In genomic region chr2:73823916-73824523, GRCh38 we compare ENCODE assay signal across 9 cellular contexts. TPM values are rescaled to one million over a fixed set of nuclear protein-coding genes. Genes with fewer than 3 reads are reported as not detected.
DNase-seq lines count a peak whose midpoint lies in the region; ATAC-seq and TF ChIP-seq lines count a peak whose summit lies in the region.
"Had no signal": no experiment of that assay in that cellular context is flagged by ENCODE, and none has a peak within 500 bp of the region (broad histone marks: within the 10 kb centered on the region; RNA-seq: fewer than 3 reads in every experiment).

No MANE protein-coding gene starts in this region.

- ATAC-seq in Panc1 (no peak; the same call in 1 of the 2 replicates), HG02938 (IDR thresholded peaks at IDR 0.05; ENCODE audit: unreplicated experiment) (no peak)

- H3K27me3 Mint-ChIP-seq in activated CD4-positive, alpha-beta T cell treated with anti-CD3 and anti-CD28 coated beads, Interleukin-2, amount 10 ng/mL, durations not matched to agents 7 days and 5 days: no peaks in the 10 kb centered on the region

- BruUV-seq in Panc1 (replicated peaks; lab: Mats Ljungman, UMichigan): no TSS peak

- peak; percentile 69 for DNase-seq in activated CD4-positive, alpha-beta T cell treated with anti-CD3 and anti-CD28 coated beads, Interleukin-2, amount 10 ng/mL, durations not matched to agents 7 days and 5 days
- DNase-seq in activated CD4-positive, alpha-beta T cell treated with anti-CD3 and anti-CD28 coated beads for 48 hours: no peak
- DNase-seq in M059J (ENCODE audit: low read depth) (peak; percentile 72), Panc1 (ENCODE audit: low read depth, low spot score) (peak; percentile 71), coronary artery (ENCODE audit: low spot score) (no peak), midbrain (lab: John Stamatoyannopoulos, UW) (peak; percentile 74), NCI-H226 (no peak)

- no peaks in the 10 kb centered on the region for H3K9me3 Mint-ChIP-seq in activated CD4-positive, alpha-beta T cell treated with anti-CD3 and anti-CD28 coated beads, Interleukin-2, amount 10 ng/mL, durations not matched to agents 7 days and 5 days
- H3K9me3 Mint-ChIP-seq: stimulated activated naive CD8-positive, alpha-beta T cell treated with anti-CD3 and anti-CD28 coated beads, Interleukin-15, Interleukin-2, amounts not matched to agents 100 ng/mL and 50 ng/mL, for 24 hours had no signal

- in situ Hi-C loops in Panc1 (cut with HindIII; ENCODE audit: low pct_unique_long_range_greater_than_20kb, low sequenced_read_pairs): no loop called here

- POLR2A ChIA-PET in activated CD4-positive, alpha-beta T cell treated with anti-CD3 and anti-CD28 coated beads, Interleukin-2, amount 10 ng/mL, durations not matched to agents 7 days and 5 days (lab: Charles Lee): interaction anchor here (0.5 kb wide), 1 partner anchor 9 kb away, joined by 10 read pairs; no protein-coding TSS in a partner anchor
- POLR2A ChIA-PET in Panc1 (lab: Charles Lee): interaction anchor here (0.7 kb wide), 1 partner anchor 87 kb away, joined by 3 read pairs; the partner anchor contains the start of gene TPRKB

- CTCF ChIA-PET in activated CD4-positive, alpha-beta T cell treated with anti-CD3 and anti-CD28 coated beads, Interleukin-2, amount 10 ng/mL, durations not matched to agents 7 days and 5 days (lab: Charles Lee): interaction anchor here (0.7 to 5.0 kb wide), 16 partner anchors 8 to 546 kb away, joined by 3 to 22 read pairs (median 3); partner anchors contain the start of genes BOLA3 and DUSP11
- CTCF ChIA-PET in Panc1 (lab: Charles Lee): interaction anchor here (0.7 to 1.4 kb wide), 4 partner anchors 255 to 511 kb away, joined by 3 to 4 read pairs (median 4); no protein-coding TSS in a partner anchor

- no peak overlapping the region for H3K4me3 Mint-ChIP-seq in activated CD4-positive, alpha-beta T cell treated with anti-CD3 and anti-CD28 coated beads, Interleukin-2, amount 10 ng/mL, durations not matched to agents 7 days and 5 days
- H3K4me3 Mint-ChIP-seq: stimulated activated naive CD8-positive, alpha-beta T cell treated with anti-CD3 and anti-CD28 coated beads, Interleukin-15, Interleukin-2, amounts not matched to agents 100 ng/mL and 50 ng/mL, for 24 hours had no signal

- TF ChIP-seq CTCF in Panc1 (IDR thresholded peaks at IDR 0.05) (peak; percentile 80; the same call in 1 of the 2 replicates), coronary artery (IDR thresholded peaks at IDR 0.05) (peak; percentile 67)

- no peaks in the 10 kb centered on the region for H3K36me3 Mint-ChIP-seq in activated CD4-positive, alpha-beta T cell treated with anti-CD3 and anti-CD28 coated beads, Interleukin-2, amount 10 ng/mL, durations not matched to agents 7 days and 5 days (ENCODE audit: low read depth)

- H3K36me3 ChIP-seq in Panc1 (ENCODE audit: control insufficient read depth, insufficient read depth, low read length): no peaks in the 10 kb centered on the region; the same call in 1 of the 2 replicates

- intact Hi-C loops in Panc1 (cut with micrococcal nuclease; ENCODE audit: unreplicated experiment): no loop called here

- no peaks in the 10 kb centered on the region for H3K9me3 ChIP-seq in Panc1 (ENCODE audit: control insufficient read depth, insufficient read depth, low read depth, low read length)

- no peak overlapping the region for H3K27ac ChIP-seq in Panc1 (ENCODE audit: low read length)
- no peak overlapping the region for H3K27ac ChIP-seq in coronary artery

- H3K4me3 ChIP-seq in Panc1 (ENCODE audit: low read depth in 2 of 2, low read length in 2 of 2): no peak overlapping the region
- H3K4me3 ChIP-seq in coronary artery: no peak overlapping the region

- peaks cover 28% of the 10 kb centered on the region for H3K4me1 Mint-ChIP-seq in activated CD4-positive, alpha-beta T cell treated with anti-CD3 and anti-CD28 coated beads, Interleukin-2, amount 10 ng/mL, durations not matched to agents 7 days and 5 days

- H3K4me1 ChIP-seq in Panc1 (ENCODE audit: control insufficient read depth, insufficient read depth, low read length): peaks cover 5% of the 10 kb centered on the region; the same call in 1 of the 2 replicates

- H3K27me3 ChIP-seq in Panc1 (ENCODE audit: control insufficient read depth, insufficient read depth, low read length): no peaks in the 10 kb centered on the region

- H3K27ac Mint-ChIP-seq in activated CD4-positive, alpha-beta T cell treated with anti-CD3 and anti-CD28 coated beads, Interleukin-2, amount 10 ng/mL, durations not matched to agents 7 days and 5 days: no peak overlapping the region
- H3K27ac Mint-ChIP-seq: stimulated activated naive CD8-positive, alpha-beta T cell treated with anti-CD3 and anti-CD28 coated beads, Interleukin-15, Interleukin-2, amounts not matched to agents 100 ng/mL and 50 ng/mL, for 24 hours had no signal

RNA-seq across cellular contexts. Expression of gene STAMBP, which starts 4.7 kb away (rescaled TPM):
- 10 to 100 TPM; 37.2 to 38.4 TPM for total RNA-seq in activated CD4-positive, alpha-beta T cell treated with anti-CD3 and anti-CD28 coated beads, Interleukin-2, amount 10 ng/mL, durations not matched to agents 7 days and 5 days
- 43.3 and 64.5 TPM in 2 replicates for total RNA-seq in M059J (2014; rRNA removed; shearing (Covaris generic))
- 49.0 TPM for total RNA-seq in Panc1 (2021; ENCODE audit: unreplicated experiment)
- 33.5 TPM for polyA plus RNA-seq in Panc1 (2012; ENCODE audit: insufficient read length)

RNA-seq across cellular contexts. Expression of gene C2orf78, which starts 40.0 kb away (rescaled TPM):
- total RNA-seq in activated CD4-positive, alpha-beta T cell treated with anti-CD3 and anti-CD28 coated beads, Interleukin-2, amount 10 ng/mL, durations not matched to agents 7 days and 5 days: not detected
- not detected in 2 replicates for total RNA-seq in M059J (2014; rRNA removed; shearing (Covaris generic))
- not detected for total RNA-seq in Panc1 (2021; ENCODE audit: unreplicated experiment)
- not detected for polyA plus RNA-seq in Panc1 (2012; ENCODE audit: insufficient read length)

RNA-seq across cellular contexts. Expression of gene DUSP11, which starts 44.1 kb away (rescaled TPM):
- 10 to 100 TPM; 28.7 to 29.4 TPM for total RNA-seq in activated CD4-positive, alpha-beta T cell treated with anti-CD3 and anti-CD28 coated beads, Interleukin-2, amount 10 ng/mL, durations not matched to agents 7 days and 5 days
- total RNA-seq in M059J (2014; rRNA removed; shearing (Covaris generic)): 38.5 and 41.4 TPM in 2 replicates
- 16.9 TPM for total RNA-seq in Panc1 (2021; ENCODE audit: unreplicated experiment)
- 9.2 TPM for polyA plus RNA-seq in Panc1 (2012; ENCODE audit: insufficient read length)

Comparison
In these comparisons a context has a peak if more than half of its experiments do, and no peak if none do; other contexts are left out.
1. DNase-seq: peak in activated CD4-positive, alpha-beta T cell treated with anti-CD3 and anti-CD28 coated beads, Interleukin-2, amount 10 ng/mL, durations not matched to agents 7 days and 5 days (single experiment), M059J (single experiment), Panc1 (single experiment) and midbrain (single experiment); none in activated CD4-positive, alpha-beta T cell treated with anti-CD3 and anti-CD28 coated beads for 48 hours (single experiment), coronary artery (single experiment) and NCI-H226 (single experiment).